17 cellular contexts compared by ENCODE assay signal in genomic region chr13:111909501-111909900, GRCh38.
"Had no signal": no experiment of that assay in that cellular context is flagged by ENCODE, and none has a peak within 500 bp of the region (broad histone marks: within the 10 kb centered on the region; RNA-seq: fewer than 3 reads in every experiment).

No MANE protein-coding gene starts in this region.

- H3K27me3 Mint-ChIP-seq: activated naive CD8-positive, alpha-beta T cell treated with anti-CD3 and anti-CD28 coated beads, Interleukin-2, amount 50 U/mL, for 24 hours had no signal

- H3K27ac Mint-ChIP-seq: activated CD8-positive, alpha-beta T cell treated with anti-CD3 and anti-CD28 coated beads, Interleukin-2, amount 10 ng/mL, durations not matched to agents 7 days and 5 days; activated naive CD4-positive, alpha-beta T cell treated with anti-CD3 and anti-CD28 coated beads, Interleukin-2, amount 50 U/mL, for 24 hours; activated naive CD8-positive, alpha-beta T cell treated with anti-CD3 and anti-CD28 coated beads, Interleukin-2, amount 50 U/mL, for 24 hours; natural killer cell treated with Interleukin-12 subunit alpha and Interleukin-12 subunit beta and Interleukin-15 and Interleukin-18, amount 100 ng/mL, for 72 hours; WTC11 had no signal

- DNase-seq: activated CD8-positive, alpha-beta T cell treated with anti-CD3 and anti-CD28 coated beads, Interleukin-2, amount 10 ng/mL, durations not matched to agents 7 days and 5 days; activated gamma-delta T cell treated with Interleukin-2 at 50 U/mL for 16 hours; activated naive CD8-positive, alpha-beta T cell treated with anti-CD3 and anti-CD28 coated beads, Interleukin-2, amount 50 U/mL, for 24 hours; amygdala; caudate nucleus; esophagus squamous epithelium; foreskin melanocyte; heart right ventricle; kidney glomerular epithelial cell; left lung; mesendoderm; retina; stimulated activated naive CD4-positive, alpha-beta T cell; T-helper 9 cell had no signal

- H3K9me3 Mint-ChIP-seq: activated naive CD8-positive, alpha-beta T cell treated with anti-CD3 and anti-CD28 coated beads, Interleukin-2, amount 50 U/mL, for 24 hours; natural killer cell treated with Interleukin-12 subunit alpha and Interleukin-12 subunit beta and Interleukin-15 and Interleukin-18, amount 100 ng/mL, for 72 hours had no signal

- H3K4me3 Mint-ChIP-seq: activated CD8-positive, alpha-beta T cell treated with anti-CD3 and anti-CD28 coated beads, Interleukin-2, amount 10 ng/mL, durations not matched to agents 7 days and 5 days; activated naive CD4-positive, alpha-beta T cell treated with anti-CD3 and anti-CD28 coated beads, Interleukin-2, amount 50 U/mL, for 24 hours; activated naive CD8-positive, alpha-beta T cell treated with anti-CD3 and anti-CD28 coated beads, Interleukin-2, amount 50 U/mL, for 24 hours; natural killer cell treated with Interleukin-12 subunit alpha and Interleukin-12 subunit beta and Interleukin-15 and Interleukin-18, amount 100 ng/mL, for 72 hours; WTC11 had no signal

- H3K36me3 Mint-ChIP-seq: activated naive CD4-positive, alpha-beta T cell treated with anti-CD3 and anti-CD28 coated beads, Interleukin-2, amount 50 U/mL, for 24 hours; natural killer cell treated with Interleukin-12 subunit alpha and Interleukin-12 subunit beta and Interleukin-15 and Interleukin-18, amount 100 ng/mL, for 72 hours; WTC11 had no signal

- H3K4me1 Mint-ChIP-seq: activated naive CD4-positive, alpha-beta T cell treated with anti-CD3 and anti-CD28 coated beads, Interleukin-2, amount 50 U/mL, for 24 hours; activated naive CD8-positive, alpha-beta T cell treated with anti-CD3 and anti-CD28 coated beads, Interleukin-2, amount 50 U/mL, for 24 hours had no signal
